Comparison of ENCODE assay signal across 8 cellular contexts in genomic region chr6:88165877-88166492, GRCh38. TPM values are rescaled to one million over a fixed set of nuclear protein-coding genes. Genes with fewer than 3 reads are reported as not detected.
DNase-seq lines count a peak whose midpoint lies in the region; ATAC-seq, FAIRE-seq and TF ChIP-seq lines count a peak whose summit lies in the region.

Gene CNR1, minus strand, starts transcription at chr6:88166347. Its CDS starts 21,073 bp downstream, at chr6:88145274.

- H3K4me1 ChIP-seq in ACC112 (ENCODE audit: control insufficient read depth, insufficient read depth, low read length, unreplicated experiment), result peaks cover 19% of the 10 kb centered on the region
- H3K4me1 ChIP-seq in left ventricle myocardium inferior, result peaks cover 24% of the 10 kb centered on the region
- no peaks in the 10 kb centered on the region for H3K4me1 ChIP-seq in rectal smooth muscle tissue (ENCODE audit: control insufficient read depth, insufficient read depth, low read length)

- no peak for TF ChIP-seq CTCF in left ventricle myocardium inferior (IDR thresholded peaks at IDR 0.05; ENCODE audit: borderline replicate concordance)

- H3K79me2 ChIP-seq in ACC112 (ENCODE audit: control insufficient read depth, insufficient read depth, low read length, unreplicated experiment), result peaks cover 41% of the 10 kb centered on the region

- peak; percentile 74; the same call in 1 of the 2 replicates for TF ChIP-seq POLR2A in GM12891 (IDR thresholded peaks at IDR 0.05; ENCODE audit: low read depth, low read length)

- H3K9me3 Mint-ChIP-seq in activated naive CD4-positive, alpha-beta T cell treated with anti-CD3 and anti-CD28 coated beads, Interleukin-2, amount 50 U/mL, for 72 hours, result no peaks in the 10 kb centered on the region

- intact Hi-C loops in left ventricle myocardium inferior (cut with micrococcal nuclease), result no loop called here

- H3K27me3 ChIP-seq in ACC112 (ENCODE audit: insufficient read depth, low read length) (peaks cover 15% of the 10 kb centered on the region; the same call in 1 of the 2 replicates), left ventricle myocardium inferior (ENCODE audit: low read depth) (peaks cover 98% of the 10 kb centered on the region), rectal smooth muscle tissue (ENCODE audit: control insufficient read depth, insufficient read depth, low read length) (peaks cover 2% of the 10 kb centered on the region)

- DNase-seq in GM12891 (ENCODE audit: insufficient read length, low spot score) (peak; percentile 45), NCI-H2107 treated with DMSO at 0.1 percent for 48 hours (lab: John Stamatoyannopoulos, UW; ENCODE audit: unreplicated experiment) (peak; percentile 23), left ventricle myocardium inferior (peak; percentile 35), iPS-NIHi11 (ENCODE audit: low spot score) (no peak)
- peak in 1 of 2 donors; percentile 15 for DNase-seq in activated naive CD4-positive, alpha-beta T cell treated with anti-CD3 and anti-CD28 coated beads, Interleukin-2, amount 50 U/mL, for 72 hours (ENCODE audit: low spot score in 2 of 2)

- H3K36me3 Mint-ChIP-seq in activated naive CD4-positive, alpha-beta T cell treated with anti-CD3 and anti-CD28 coated beads, Interleukin-2, amount 50 U/mL, for 72 hours, result peaks cover 0 to 7% of the 10 kb centered on the region in 2 donors

- peak; percentile 45 for ATAC-seq in HG02763 (IDR thresholded peaks at IDR 0.05; ENCODE audit: unreplicated experiment)
- peak; percentile 36 to 70 for ATAC-seq in activated naive CD4-positive, alpha-beta T cell treated with anti-CD3 and anti-CD28 coated beads, Interleukin-2, amount 50 U/mL, for 72 hours

- peak within 1 kb of the TSS; percentile 92 for H3K4me3 ChIP-seq in ACC112 (ENCODE audit: low read depth, low read length)
- peak within 1 kb of the TSS; percentile 63 for H3K4me3 ChIP-seq in left ventricle myocardium inferior
- peak within 1 kb of the TSS; percentile 84 for H3K4me3 ChIP-seq in rectal smooth muscle tissue (ENCODE audit: low read length)

- H3K27ac ChIP-seq in ACC112 (ENCODE audit: low read depth, low read length) (peak within 1 kb of the TSS; percentile 38; the same call in 1 of the 2 replicates), left ventricle myocardium inferior (replicated peaks) (no peak within 1 kb of the TSS), rectal smooth muscle tissue (ENCODE audit: low read depth, low read length) (peak within 1 kb of the TSS; percentile 83)

- no peak for FAIRE-seq in GM12891 (lab: Jason Lieb, UNC)

- H3K36me3 ChIP-seq in ACC112 (ENCODE audit: insufficient read depth, low read length), result no peaks in the 10 kb centered on the region
- no peaks in the 10 kb centered on the region for H3K36me3 ChIP-seq in left ventricle myocardium inferior
- no peaks in the 10 kb centered on the region for H3K36me3 ChIP-seq in rectal smooth muscle tissue (ENCODE audit: control insufficient read depth, insufficient read depth, low read length)

- peak within 1 kb of the TSS; percentile 84 for H2AFZ ChIP-seq in ACC112 (ENCODE audit: low read length, unreplicated experiment)

- H3K27ac Mint-ChIP-seq in activated naive CD4-positive, alpha-beta T cell treated with anti-CD3 and anti-CD28 coated beads, Interleukin-2, amount 50 U/mL, for 72 hours, result no peak within 1 kb of the TSS

- H3K9ac ChIP-seq in rectal smooth muscle tissue (ENCODE audit: low read length), result no peak within 1 kb of the TSS

- H3K9me3 ChIP-seq in left ventricle myocardium inferior (replicated peaks), result no peaks in the 10 kb centered on the region

TF ChIP-seq in GM12891, 5 proteins besides CTCF, POLR2A, EP300 and RAD21:
- TF ChIP-seq POLR2AphosphoS5 (IDR thresholded peaks at IDR 0.05; ENCODE audit: low read depth, low read length), result 0 out of 2 replicates have a peak, but pooled peaks have one; percentile 46
- no peak for TF ChIP-seq PAX5 (IDR thresholded peaks at IDR 0.05; ENCODE audit: insufficient read depth, low read length, severe bottlenecking)
- TF ChIP-seq POU2F2 (IDR thresholded peaks at IDR 0.05; ENCODE audit: low read depth, low read length), result no peak

RNA-seq across cellular contexts. Expression of gene CNR1, which starts in this region (rescaled TPM):
- polyA plus RNA-seq in GM12891 (2012; ENCODE audit: low read depth, missing spikeins), result 2.9 TPM
- total RNA-seq in activated naive CD4-positive, alpha-beta T cell treated with anti-CD3 and anti-CD28 coated beads, Interleukin-2, amount 50 U/mL, for 72 hours, result not detected
- total RNA-seq in left ventricle myocardium inferior, result 0.66 TPM

Comparison
In these comparisons a context has a peak if more than half of its experiments do, and no peak if none do; other contexts are left out.
1. Peak in ATAC-seq in activated naive CD4-positive, alpha-beta T cell treated with anti-CD3 and anti-CD28 coated beads, Interleukin-2, amount 50 U/mL, for 72 hours; RNA of the gene not detected or under 1 TPM.
2. Peak in DNase-seq and H3K4me3 ChIP-seq in left ventricle myocardium inferior; RNA of the gene not detected or under 1 TPM.